8 cellular contexts compared by ENCODE assay signal in the genomic region with DNA sequence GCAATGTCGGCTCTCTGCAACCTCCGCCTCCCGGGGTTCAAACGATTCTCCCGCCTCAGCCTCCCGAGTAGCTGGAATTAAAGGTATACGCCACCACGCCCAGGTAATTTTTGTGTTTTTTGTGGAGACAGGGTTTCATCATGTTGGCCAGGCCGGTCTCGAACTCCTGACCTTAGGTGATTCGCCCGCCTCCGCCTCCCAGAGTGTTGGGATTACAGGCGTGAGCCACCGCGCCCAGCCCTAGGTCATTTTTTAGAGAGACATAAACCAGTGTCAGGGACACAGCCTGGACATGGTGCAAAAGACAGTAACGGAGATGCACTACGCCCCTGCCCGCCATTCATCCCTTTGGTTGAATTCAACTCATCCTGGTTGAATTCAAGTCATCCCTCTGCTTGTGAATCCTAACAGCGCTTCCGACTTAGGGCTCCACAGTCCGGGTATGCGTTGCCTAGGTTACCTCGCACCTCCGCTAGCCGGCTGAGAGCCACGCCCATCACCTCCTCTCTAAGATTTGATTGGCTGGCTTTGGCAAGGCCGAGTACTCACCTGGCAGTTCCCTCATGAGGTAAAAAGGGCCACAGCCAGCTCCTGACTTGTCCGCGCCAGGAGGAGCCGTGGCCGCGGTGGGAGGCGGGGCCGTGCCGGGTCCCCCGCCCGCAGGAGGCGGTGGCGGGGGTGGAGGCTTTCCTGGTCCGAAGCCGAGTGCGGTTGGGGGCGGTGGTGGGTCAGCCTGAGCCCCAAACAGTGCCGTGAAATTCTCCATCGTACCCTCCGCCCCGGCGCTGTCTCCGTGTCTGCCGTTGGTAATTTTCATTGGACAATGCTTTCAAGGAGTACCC. TPM values are rescaled to one million over a fixed set of nuclear protein-coding genes. Genes with fewer than 3 reads are reported as not detected.
DNase-seq lines count a peak whose midpoint lies in the region; ATAC-seq and TF ChIP-seq lines count a peak whose summit lies in the region.

A gene with protein sequence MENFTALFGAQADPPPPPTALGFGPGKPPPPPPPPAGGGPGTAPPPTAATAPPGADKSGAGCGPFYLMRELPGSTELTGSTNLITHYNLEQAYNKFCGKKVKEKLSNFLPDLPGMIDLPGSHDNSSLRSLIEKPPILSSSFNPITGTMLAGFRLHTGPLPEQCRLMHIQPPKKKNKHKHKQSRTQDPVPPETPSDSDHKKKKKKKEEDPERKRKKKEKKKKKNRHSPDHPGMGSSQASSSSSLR (minus strand): TSS at position 802 of the 842 bp plus-strand sequence. CDS start 36 bp downstream, at position 766.

- H3K9me3 ChIP-seq in HUES64 (ENCODE audit: insufficient read depth, low read depth, low read length) = no peaks in the 10 kb centered on the region

- peaks cover 14% of the 10 kb centered on the region for H3K36me3 ChIP-seq in HUES64 (ENCODE audit: insufficient read depth, low read length)

- 11% methylated on average over 51 of the region's 51 CpGs for WGBS in HUES64

- H3K9me3 Mint-ChIP-seq in naive B cell = no peaks in the 10 kb centered on the region
- H3K9me3 Mint-ChIP-seq in stimulated activated effector memory CD8-positive, alpha-beta T cell treated with anti-CD3 and anti-CD28 coated beads, Interleukin-12 subunit alpha, Interleukin-12 subunit beta, amount 100 ng/mL, for 72 hours = no peaks in the 10 kb centered on the region

- H3K4me1 ChIP-seq in HUES64 (ENCODE audit: insufficient read depth, low read length) = peaks cover 3% of the 10 kb centered on the region; the same call in 1 of the 2 replicates

- peak within 1 kb of the TSS; percentile 91 to 99 (median 98) for H3K27ac Mint-ChIP-seq in naive B cell
- H3K27ac Mint-ChIP-seq in stimulated activated effector memory CD8-positive, alpha-beta T cell treated with anti-CD3 and anti-CD28 coated beads, Interleukin-12 subunit alpha, Interleukin-12 subunit beta, amount 100 ng/mL, for 72 hours = peak within 1 kb of the TSS; percentile 96

- H3K27me3 ChIP-seq in HUES64 (ENCODE audit: insufficient read depth, low read length) = no peaks in the 10 kb centered on the region

- peak; percentile 47 for ATAC-seq in GM21447 (IDR thresholded peaks at IDR 0.05; ENCODE audit: unreplicated experiment)
- peak; percentile 48 for ATAC-seq in naive B cell (ENCODE audit: low read depth in 2 of 2)
- ATAC-seq in stimulated activated effector memory CD8-positive, alpha-beta T cell treated with anti-CD3 and anti-CD28 coated beads, Interleukin-12 subunit alpha, Interleukin-12 subunit beta, amount 100 ng/mL, for 72 hours = peak; percentile 65

- H3K9ac ChIP-seq in HUES64 (ENCODE audit: low read depth, low read length) = peak within 1 kb of the TSS; percentile 92

- DNase-seq in Caki2 (ENCODE audit: low read depth) = no peak
- DNase-seq in OCI-M1 (lab: John Stamatoyannopoulos, UW) = peak; percentile 85
- DNase-seq in activated T-cell treated with anti-CD3 and anti-CD28 coated beads for 4 hours = peak; percentile 65
- peak; percentile 90 to 93 for DNase-seq in erythroblast (lab: John Stamatoyannopoulos, UW)
- DNase-seq in naive B cell = peak; percentile 75
- peak; percentile 58 to 91 for DNase-seq in stimulated activated effector memory CD8-positive, alpha-beta T cell treated with anti-CD3 and anti-CD28 coated beads, Interleukin-12 subunit alpha, Interleukin-12 subunit beta, amount 100 ng/mL, for 72 hours (ENCODE audit: low spot score in 2 of 2)

- no peak for TF ChIP-seq POLR2A in erythroblast (IDR thresholded peaks at IDR 0.05; ENCODE audit: low read length)

- peaks cover 27 to 49% (median 31%) of the 10 kb centered on the region in 3 donors for H3K4me1 Mint-ChIP-seq in naive B cell
- H3K4me1 Mint-ChIP-seq in stimulated activated effector memory CD8-positive, alpha-beta T cell treated with anti-CD3 and anti-CD28 coated beads, Interleukin-12 subunit alpha, Interleukin-12 subunit beta, amount 100 ng/mL, for 72 hours = peaks cover 39% of the 10 kb centered on the region

- H3K4me3 ChIP-seq in HUES64 (ENCODE audit: low read length) = peak within 1 kb of the TSS; percentile 95

- no peaks in the 10 kb centered on the region for H3K27me3 Mint-ChIP-seq in naive B cell

- H3K36me3 Mint-ChIP-seq in naive B cell = no peaks in the 10 kb centered on the region
- H3K36me3 Mint-ChIP-seq in stimulated activated effector memory CD8-positive, alpha-beta T cell treated with anti-CD3 and anti-CD28 coated beads, Interleukin-12 subunit alpha, Interleukin-12 subunit beta, amount 100 ng/mL, for 72 hours = peaks cover 53% of the 10 kb centered on the region

- H3K27ac ChIP-seq in HUES64 (ENCODE audit: low read depth, low read length) = peak within 1 kb of the TSS; percentile 95

- in situ Hi-C loops in Caki2 (cut with HindIII; ENCODE audit: low pct_unique_long_range_greater_than_20kb, low sequenced_read_pairs) = no loop called here

- H3K4me3 Mint-ChIP-seq in naive B cell = peak within 1 kb of the TSS; percentile 88 to 99 (median 97)
- H3K4me3 Mint-ChIP-seq in stimulated activated effector memory CD8-positive, alpha-beta T cell treated with anti-CD3 and anti-CD28 coated beads, Interleukin-12 subunit alpha, Interleukin-12 subunit beta, amount 100 ng/mL, for 72 hours = peak within 1 kb of the TSS; percentile 95

RNA-seq across cellular contexts. Expression of the gene that starts here (rescaled TPM):
- 14.9 and 32.0 TPM in 2 replicates for total RNA-seq in Caki2 (2014; rRNA removed; shearing (Covaris generic); ENCODE audit: low replicate concordance)
- 18.1 TPM for polyA plus RNA-seq in HUES64 (2013, experiment 1 of 2)
- polyA plus RNA-seq in HUES64 (2013, experiment 2 of 2) = 23.7 TPM
- 10 to 100 TPM; 17.6 to 24.3 (median 21.7) TPM for polyA plus RNA-seq in naive B cell (ENCODE audit: low read depth in 6 of 6)
